Comparison of ENCODE assay signal across 10 cellular contexts in the genomic region with DNA sequence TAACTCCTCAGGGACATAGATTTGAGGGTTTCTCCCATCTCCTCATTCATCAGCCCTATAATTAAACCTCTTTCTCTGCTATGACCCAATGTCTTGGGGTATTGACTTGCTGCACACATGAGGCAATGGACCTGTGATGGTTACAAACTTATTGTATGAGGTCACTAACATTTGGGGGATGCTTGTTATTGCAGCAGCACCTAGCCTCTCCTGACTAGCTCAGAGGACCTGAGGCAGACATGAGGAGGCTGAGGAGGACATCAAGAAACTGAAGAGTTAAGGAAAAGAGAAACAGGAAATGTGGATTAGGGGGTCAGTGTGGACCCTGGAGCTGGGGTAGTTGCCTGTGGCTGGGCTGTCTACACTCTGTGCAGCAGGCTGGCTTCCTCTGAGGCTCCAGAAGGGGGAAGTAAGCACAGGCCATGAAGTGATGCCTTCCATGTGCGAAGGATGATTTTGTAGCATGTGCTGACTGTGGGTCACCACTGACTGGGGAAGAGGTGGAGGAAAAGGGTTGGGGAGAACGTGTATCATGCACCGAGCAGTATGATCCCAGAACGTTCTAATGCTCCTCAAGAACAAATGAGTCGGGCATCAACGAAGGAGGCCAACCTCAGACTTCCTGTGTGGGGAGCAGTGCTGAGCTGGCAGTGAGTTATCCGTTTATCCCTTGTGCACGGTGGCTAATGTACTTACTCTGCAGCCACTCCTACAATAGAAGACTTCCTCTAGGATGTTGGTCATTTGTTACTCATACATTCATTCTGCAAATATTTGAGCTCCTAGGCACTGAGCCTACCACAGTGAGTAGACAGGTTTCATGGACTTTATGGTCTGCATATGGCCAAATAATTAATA. TPM values are rescaled to one million over a fixed set of nuclear protein-coding genes. Genes with fewer than 3 reads are reported as not detected.
DNase-seq lines count a peak whose midpoint lies in the region; ATAC-seq, FAIRE-seq and TF ChIP-seq lines count a peak whose summit lies in the region.
"Had no signal": no experiment of that assay in that cellular context is flagged by ENCODE, and none has a peak within 500 bp of the region (broad histone marks: within the 10 kb centered on the region; RNA-seq: fewer than 3 reads in every experiment).

No MANE protein-coding gene starts in this region.

- TF ChIP-seq EP300 in K562 (IDR thresholded peaks at IDR 0.05; ENCODE audit: low read length) = no peak

- FAIRE-seq in K562 (lab: Jason Lieb, UNC) = no peak

- H3K9me1 ChIP-seq in K562 (ENCODE audit: control insufficient read depth, insufficient read depth, low read length) = no peaks in the 10 kb centered on the region

- no peaks in the 10 kb centered on the region for H3K79me2 ChIP-seq in K562 (ENCODE audit: control insufficient read depth, insufficient read depth, low read length)
- H3K79me2 ChIP-seq: parathyroid adenoma had no signal

- no peaks in the 10 kb centered on the region for H4K20me1 ChIP-seq in K562 (replicated peaks; ENCODE audit: control insufficient read depth, insufficient read depth, low read length)

- no peak for TF ChIP-seq RAD21 in K562 (CRISPR knock-in tag; conservative IDR thresholded peaks at IDR 0.05 in 1 of 2, IDR thresholded peaks at IDR 0.05 in 1 of 2)

- H3K4me2 ChIP-seq in K562 (ENCODE audit: insufficient read depth, low read length) = no peak overlapping the region

- TF ChIP-seq CTCF in K562 (IDR thresholded peaks at IDR 0.05 in 2 of 3, conservative IDR thresholded peaks at IDR 0.05 in 1 of 3; ENCODE audit: insufficient read depth in 2 of 3, low read depth in 1 of 3, low read length in 3 of 3) = no peak

- POLR2A ChIA-PET in K562 (lab: Yijun Ruan, JAX) = no interaction called here

- H3K36me3 ChIP-seq in K562 (ENCODE audit: control insufficient read depth, insufficient read depth, low read length) = no peaks in the 10 kb centered on the region

- H3K4me1 ChIP-seq in K562 (replicated peaks in 1 of 2; ENCODE audit: control insufficient read depth in 2 of 2, insufficient read depth in 2 of 2, low read length in 2 of 2) = no peaks in the 10 kb centered on the region
- H3K4me1 ChIP-seq: parathyroid adenoma had no signal

- H3K9me3 Mint-ChIP-seq in natural killer cell treated with Interleukin-12 subunit alpha and Interleukin-12 subunit beta and Interleukin-15 and Interleukin-18, amount 100 ng/mL, for 72 hours = peaks cover 5% of the 10 kb centered on the region

- peak overlapping the region; percentile 24 for H3K4me3 Mint-ChIP-seq in natural killer cell treated with Interleukin-12 subunit alpha and Interleukin-12 subunit beta and Interleukin-15 and Interleukin-18, amount 100 ng/mL, for 72 hours

- WGBS in K562 (ENCODE audit: insufficient coverage, low coverage, missing lambda C conversion rate) = under 1% methylated on average over 8 of the region's 8 CpGs

- H3K27me3 Mint-ChIP-seq in natural killer cell treated with Interleukin-12 subunit alpha and Interleukin-12 subunit beta and Interleukin-15 and Interleukin-18, amount 100 ng/mL, for 72 hours = peaks cover 14 to 16% of the 10 kb centered on the region in 2 donors

- CTCF ChIA-PET in K562 (lab: Yijun Ruan, JAX; ENCODE audit: low intra/inter-chr PET ratio) = no interaction called here

- BruUV-seq in K562 (replicated peaks; lab: Mats Ljungman, UMichigan) = no TSS peak

- H3K27ac Mint-ChIP-seq in natural killer cell treated with Interleukin-12 subunit alpha and Interleukin-12 subunit beta and Interleukin-15 and Interleukin-18, amount 100 ng/mL, for 72 hours = no peak overlapping the region

- ATAC-seq in K562 = no peak
- peak; percentile 81 to 83 for ATAC-seq in natural killer cell treated with Interleukin-12 subunit alpha and Interleukin-12 subunit beta and Interleukin-15 and Interleukin-18, amount 100 ng/mL, for 72 hours
- ATAC-seq in HG02938 (IDR thresholded peaks at IDR 0.05; ENCODE audit: unreplicated experiment) = no peak

- TF ChIP-seq POLR2A in K562 (conservative IDR thresholded peaks at IDR 0.05) = no peak

- no peak overlapping the region for H3K9ac ChIP-seq in K562 (ENCODE audit: insufficient read depth in 1 of 2, low read depth in 2 of 2, low read length in 2 of 2)
- H3K9ac ChIP-seq: parathyroid adenoma had no signal

- H3K4me1 Mint-ChIP-seq in natural killer cell treated with Interleukin-12 subunit alpha and Interleukin-12 subunit beta and Interleukin-15 and Interleukin-18, amount 100 ng/mL, for 72 hours (ENCODE audit: low read depth in 2 of 2) = peaks cover 17 to 19% of the 10 kb centered on the region in 2 donors

- peak; percentile 94 for DNase-seq in EL
- peak; percentile 16 for DNase-seq in NCI-H460 (ENCODE audit: extremely low read depth, low read depth)
- no peak for DNase-seq in K562 (ENCODE audit: extremely low read depth in 1 of 4, low spot score in 3 of 4)
- DNase-seq in natural killer cell treated with Interleukin-12 subunit alpha and Interleukin-12 subunit beta and Interleukin-15 and Interleukin-18, amount 100 ng/mL, for 72 hours (ENCODE audit: low spot score) = peak; percentile 58
- DNase-seq in effector CD8-positive, alpha-beta T cell (lab: John Stamatoyannopoulos, UW) = no peak
- DNase-seq in SHP77 (lab: John Stamatoyannopoulos, UW) = no peak
- no peak for DNase-seq in OCI-M1 (lab: John Stamatoyannopoulos, UW)
- DNase-seq: H7 had no signal

- no peaks in the 10 kb centered on the region; the same call in 1 of the 2 replicates for H3K9me3 ChIP-seq in K562 (replicated peaks; ENCODE audit: control insufficient read depth, insufficient read depth, low read depth, low read length)

- intact Hi-C loops in K562 (cut with micrococcal nuclease) = loop anchor here (5.0 to 10.0 kb wide), 2 partner anchors 208 to 315 kb away; no protein-coding TSS in a partner anchor

- in situ Hi-C loops in K562 (cut with MboI) = no loop called here

- no peak overlapping the region for H2AFZ ChIP-seq in K562 (ENCODE audit: low read depth, low read length)
- H2AFZ ChIP-seq: parathyroid adenoma had no signal

- H3K27ac ChIP-seq in K562 (ENCODE audit: extremely low read depth, low read depth, low read length) = no peak overlapping the region
- H3K27ac ChIP-seq: parathyroid adenoma had no signal

- H3K4me3 ChIP-seq in K562 = no peak overlapping the region

- H3K27me3 ChIP-seq in K562 (ENCODE audit: control insufficient read depth in 2 of 2, insufficient read depth in 2 of 2, low read length in 2 of 2) = peaks cover 2 to 43% of the 10 kb centered on the region in 2 experiments; a peak in 2 of 5 replicates

- peaks cover 4% of the 10 kb centered on the region for H3K36me3 Mint-ChIP-seq in natural killer cell treated with Interleukin-12 subunit alpha and Interleukin-12 subunit beta and Interleukin-15 and Interleukin-18, amount 100 ng/mL, for 72 hours

TF ChIP-seq in K562, 482 proteins besides CTCF, POLR2A, EP300 and RAD21:
- TF ChIP-seq RBM15 (IDR thresholded peaks at IDR 0.05; ENCODE audit: insufficient read depth, low read length) (no peak), TARDBP (IDR thresholded peaks at IDR 0.05) (no peak), ZNF12 (CRISPR knock-in tag; IDR thresholded peaks at IDR 0.05) (peak; percentile 99)
- TF ChIP-seq, protein P1, sequence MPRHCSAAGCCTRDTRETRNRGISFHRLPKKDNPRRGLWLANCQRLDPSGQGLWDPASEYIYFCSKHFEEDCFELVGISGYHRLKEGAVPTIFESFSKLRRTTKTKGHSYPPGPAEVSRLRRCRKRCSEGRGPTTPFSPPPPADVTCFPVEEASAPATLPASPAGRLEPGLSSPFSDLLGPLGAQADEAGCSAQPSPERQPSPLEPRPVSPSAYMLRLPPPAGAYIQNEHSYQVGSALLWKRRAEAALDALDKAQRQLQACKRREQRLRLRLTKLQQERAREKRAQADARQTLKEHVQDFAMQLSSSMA (CRISPR knock-in tag; IDR thresholded peaks at IDR 0.05) = no peak

RNA-seq across cellular contexts. Expression of a gene that starts 42.1 kb away (rescaled TPM):
- 0.12 TPM in 1 of 2 replicates, not detected in the other for total RNA-seq in NCI-H460 (2014; rRNA removed; shearing (Covaris generic))
- polyA plus RNA-seq in NCI-H460 (2014; cell fraction: nucleus; rRNA removed) = not detected in 2 replicates
- not detected in 2 replicates for total RNA-seq in K562 (2011; cell fraction: chromatin; rRNA removed; ENCODE audit: low replicate concordance)
- not detected in 2 replicates for total RNA-seq in K562 (2011; cell fraction: nucleolus; rRNA removed)
- not detected in 2 replicates for total RNA-seq in K562 (2011; cell fraction: nucleoplasm; rRNA removed)
- total RNA-seq in K562 (2014; rRNA removed) (not detected in 2 replicates), K562 (2014; rRNA removed; fragmentation: Illumina TruSeq; extraction: Trizol) (not detected in 2 replicates), K562 (2015; rRNA removed; fragmentation: Illumina TruSeq; extraction: Trizol) (not detected in 2 replicates), K562 (2021) (not detected in 2 replicates)
- polyA plus RNA-seq in K562 (2011; rRNA removed) (not detected in 2 replicates), K562 (2014; fragmentation: Illumina TruSeq; extraction: Trizol) (not detected in 2 replicates), K562 (2014; fragmentation: Nextera tagmentation; extraction: Ambion mirVana) (not detected), K562 (2014; rRNA removed) (not detected in 2 replicates)
- polyA plus RNA-seq in K562 (2011; cell fraction: cytosol; rRNA removed) = not detected in 2 replicates
- polyA plus RNA-seq in K562 (2011; cell fraction: nucleus; rRNA removed) = not detected in 2 replicates
- polyA plus RNA-seq in K562 (2012) = not detected in 2 replicates
- not detected in 2 replicates for polyA minus RNA-seq in K562 (2011; rRNA and poly(A)+ RNA removed)
- not detected in 2 replicates for polyA minus RNA-seq in K562 (2011; cell fraction: cytosol; rRNA and poly(A)+ RNA removed)
- polyA minus RNA-seq in K562 (2011; cell fraction: nucleus; rRNA and poly(A)+ RNA removed) = not detected in 2 replicates
- 1 to 10 TPM; 2.1 to 2.2 TPM for total RNA-seq in natural killer cell treated with Interleukin-12 subunit alpha and Interleukin-12 subunit beta and Interleukin-15 and Interleukin-18, amount 100 ng/mL, for 72 hours
- total RNA-seq: H7 had no signal

Comparison
In these comparisons a context has a peak if more than half of its experiments do, and no peak if none do; other contexts are left out.
1. DNase-seq: peak in EL (single experiment), NCI-H460 (single experiment) and natural killer cell treated with Interleukin-12 subunit alpha and Interleukin-12 subunit beta and Interleukin-15 and Interleukin-18, amount 100 ng/mL, for 72 hours (single experiment); none in K562 (0 of 4), effector CD8-positive, alpha-beta T cell (single experiment), SHP77 (0 of 2) and OCI-M1 (single experiment).
2. ATAC-seq: peak in natural killer cell treated with Interleukin-12 subunit alpha and Interleukin-12 subunit beta and Interleukin-15 and Interleukin-18, amount 100 ng/mL, for 72 hours (2 of 2); none in K562 (single experiment) and HG02938 (single experiment).